9 cellular contexts compared by ENCODE assay signal in genomic region chr2:143515318-143515717, GRCh38.
"Had no signal": no experiment of that assay in that cellular context is flagged by ENCODE, and none has a peak within 500 bp of the region (broad histone marks: within the 10 kb centered on the region; RNA-seq: fewer than 3 reads in every experiment).

No MANE protein-coding gene starts in this region.

- H3K36me3 ChIP-seq: HAP-1 had no signal

- DNase-seq: GM23248, GOT3, H7, IMR-90, KBM-7 had no signal

- ATAC-seq: HCT116 had no signal

- H3K4me3 ChIP-seq: GM23248, HAP-1 had no signal

- FAIRE-seq: HTR-8/SVneo had no signal

- H3K9me3 ChIP-seq: HAP-1 had no signal

- H3K27ac ChIP-seq: GM23248, KMS-11 had no signal

- H3K4me1 ChIP-seq: HAP-1 had no signal
